Comparison of ENCODE assay signal across 19 cellular contexts in genomic region chr1:8153961-8154360, GRCh38.
A peak's percentile ranks its signal among the peaks of the same experiment; 100 is the strongest.
DNase-seq lines count a peak whose midpoint lies in the region; ATAC-seq and TF ChIP-seq lines count a peak whose summit lies in the region.
"Had no signal": no experiment of that assay in that cellular context is flagged by ENCODE, and none has a peak within 500 bp of the region (broad histone marks: within the 10 kb centered on the region; RNA-seq: fewer than 3 reads in every experiment).

No MANE protein-coding gene starts in this region.

- H3K36me3 Mint-ChIP-seq in type B pancreatic cell (no peaks in the 10 kb centered on the region), chondrocyte (ENCODE audit: low read depth) (no peaks in the 10 kb centered on the region)
- H3K36me3 Mint-ChIP-seq: stimulated activated memory B cell treated with anti-CD40 and anti-IgM and Interleukin-4, amounts not matched to agents 10 μg/mL and 1 μg/mL and 100 μg/mL, for 72 hours had no signal

- H3K9me3 Mint-ChIP-seq in type B pancreatic cell = no peaks in the 10 kb centered on the region
- peaks cover 8% of the 10 kb centered on the region for H3K9me3 Mint-ChIP-seq in chondrocyte (ENCODE audit: low read depth)

- peak overlapping the region; percentile 77 for H4K91ac ChIP-seq in mesenchymal stem cell (ENCODE audit: low read length)

- H4K20me1 ChIP-seq in PC-3 (ENCODE audit: low read length) = no peaks in the 10 kb centered on the region
- H4K20me1 ChIP-seq: BLaER1 treated with 17β-estradiol and CSF1 and Interleukin-3, amounts not matched to agents 10 nM and 100 nM had no signal

- H3K23ac ChIP-seq in mesenchymal stem cell (ENCODE audit: low read length in 2 of 2) = no peak overlapping the region

- no peak for TF ChIP-seq POLR2A in body of pancreas (IDR thresholded peaks at IDR 0.05)

- 91 to 92% methylated on average over 6 to 7 of the region's 7 CpGs for WGBS in body of pancreas, 2 donors
- 94% methylated on average over 7 of the region's 7 CpGs for WGBS in mesenchymal stem cell

- TF ChIP-seq CTCF in PC-3 (conservative IDR thresholded peaks at IDR 0.05; ENCODE audit: low read depth, low read length) = no peak
- TF ChIP-seq CTCF in body of pancreas (IDR thresholded peaks at IDR 0.05) = no peak
- TF ChIP-seq CTCF in type B pancreatic cell (conservative IDR thresholded peaks at IDR 0.05) = no peak
- no peak for TF ChIP-seq CTCF in chondrocyte (IDR thresholded peaks at IDR 0.05)

- H2AFZ ChIP-seq in PC-3 (ENCODE audit: low read length) (no peak overlapping the region), mesenchymal stem cell (ENCODE audit: low read depth, low read length) (no peak overlapping the region)

- no peak overlapping the region for H2AK5ac ChIP-seq in mesenchymal stem cell (ENCODE audit: low read length, severe bottlenecking)

- ATAC-seq in PC-3 (no peak), body of pancreas (no peak)
- ATAC-seq: left ventricle myocardium superior had no signal

- H3K9ac ChIP-seq in PC-3 (ENCODE audit: low read length) (no peak overlapping the region), mesenchymal stem cell (ENCODE audit: low read length) (no peak overlapping the region)
- H3K9ac ChIP-seq: BLaER1 treated with 17β-estradiol and CSF1 and Interleukin-3, amounts not matched to agents 10 nM and 100 nM had no signal

- H2BK12ac ChIP-seq in mesenchymal stem cell (ENCODE audit: low read length in 2 of 2) = peak overlapping the region; percentile 96 to 100

- no peak for DNase-seq in PC-3
- no peak for DNase-seq in body of pancreas
- DNase-seq in mesenchymal stem cell = no peak
- no peak for DNase-seq in type B pancreatic cell (ENCODE audit: extremely low spot score, unreplicated experiment)
- DNase-seq in chondrocyte (ENCODE audit: low spot score) = no peak
- DNase-seq in NCI-H526 (lab: John Stamatoyannopoulos, UW) = no peak
- no peak for DNase-seq in HCEC 1CT
- DNase-seq: activated CD4-positive, CD25-positive, alpha-beta regulatory T cell; caudate nucleus; foreskin fibroblast; GDM1; head of caudate nucleus; kidney; left ventricle myocardium superior; NCI-H1092 had no signal

- no peaks in the 10 kb centered on the region for H3K27me3 ChIP-seq in PC-3 (ENCODE audit: low read length)
- no peaks in the 10 kb centered on the region for H3K27me3 ChIP-seq in body of pancreas
- H3K27me3 ChIP-seq in mesenchymal stem cell (ENCODE audit: control insufficient read depth in 1 of 2, insufficient read depth in 1 of 2, low read length in 2 of 2) = no peaks in the 10 kb centered on the region
- H3K27me3 ChIP-seq: BLaER1 treated with 17β-estradiol and CSF1 and Interleukin-3, amounts not matched to agents 10 nM and 100 nM had no signal

- H3K4ac ChIP-seq in mesenchymal stem cell (ENCODE audit: low read depth in 1 of 2, low read length in 2 of 2) = peak overlapping the region in 1 of 2 experiments; percentile 83

- H3K9me2 ChIP-seq in PC-3 (replicated peaks; ENCODE audit: low read length) = no peaks in the 10 kb centered on the region

- peak overlapping the region; percentile 65 for H3K27ac Mint-ChIP-seq in type B pancreatic cell
- no peak overlapping the region for H3K27ac Mint-ChIP-seq in chondrocyte (ENCODE audit: unreplicated experiment)
- H3K27ac Mint-ChIP-seq: stimulated activated memory B cell treated with anti-CD40 and anti-IgM and Interleukin-4, amounts not matched to agents 10 μg/mL and 1 μg/mL and 100 μg/mL, for 72 hours had no signal

- intact Hi-C loops in PC-3 (cut with micrococcal nuclease) (no loop called here), body of pancreas (cut with DNase I) (no loop called here)

- H3K4me3 Mint-ChIP-seq in type B pancreatic cell (no peak overlapping the region), chondrocyte (ENCODE audit: unreplicated experiment) (no peak overlapping the region)
- H3K4me3 Mint-ChIP-seq: stimulated activated memory B cell treated with anti-CD40 and anti-IgM and Interleukin-4, amounts not matched to agents 10 μg/mL and 1 μg/mL and 100 μg/mL, for 72 hours had no signal

- H3K14ac ChIP-seq in mesenchymal stem cell (ENCODE audit: low read length in 2 of 2) = peak overlapping the region in 1 of 2 experiments; percentile 90

- no TSS peak for BruUV-seq in PC-3 (replicated peaks; lab: Mats Ljungman, UMichigan)

- no peak overlapping the region for H2BK5ac ChIP-seq in mesenchymal stem cell (ENCODE audit: low read depth, low read length, poor library complexity, severe bottlenecking)

- H2BK15ac ChIP-seq in mesenchymal stem cell (ENCODE audit: low read depth, poor library complexity, severe bottlenecking) = peak overlapping the region; percentile 86

- no peak overlapping the region for H3K4me3 ChIP-seq in PC-3 (ENCODE audit: low read length)
- no peak overlapping the region for H3K4me3 ChIP-seq in body of pancreas
- no peak overlapping the region for H3K4me3 ChIP-seq in mesenchymal stem cell (ENCODE audit: insufficient read depth in 1 of 2, low read depth in 1 of 2, low read length in 2 of 2)
- H3K4me3 ChIP-seq: BLaER1 treated with 17β-estradiol and CSF1 and Interleukin-3, amounts not matched to agents 10 nM and 100 nM; SK-N-MC; thoracic aorta had no signal

- no peaks in the 10 kb centered on the region for H3F3A ChIP-seq in PC-3 (ENCODE audit: low read length, unreplicated experiment)

- peak overlapping the region; percentile 96 for H2BK120ac ChIP-seq in mesenchymal stem cell (ENCODE audit: low read depth, low read length)

- H3K27ac ChIP-seq in PC-3 (ENCODE audit: low read length) (peak overlapping the region; percentile 80), body of pancreas (peak overlapping the region in 3 of 4 donors; percentile 56 to 76 (median 60)), mesenchymal stem cell (ENCODE audit: low read length, poor library complexity, severe bottlenecking) (no peak overlapping the region)
- H3K27ac ChIP-seq: BLaER1 treated with 17β-estradiol and CSF1 and Interleukin-3, amounts not matched to agents 10 nM and 100 nM; SK-N-MC; thoracic aorta had no signal

- CTCF ChIA-PET in PC-3 (lab: Charles Lee) = no interaction called here

- no peaks in the 10 kb centered on the region for H3K36me3 ChIP-seq in PC-3 (ENCODE audit: low read depth, low read length)
- no peaks in the 10 kb centered on the region for H3K36me3 ChIP-seq in body of pancreas (replicated peaks in 1 of 2; ENCODE audit: insufficient read depth in 1 of 2, low read depth in 2 of 2)
- no peaks in the 10 kb centered on the region for H3K36me3 ChIP-seq in mesenchymal stem cell (ENCODE audit: control insufficient read depth in 1 of 2, insufficient read depth in 2 of 2, low read depth in 1 of 2, low read length in 2 of 2)
- H3K36me3 ChIP-seq: BLaER1 treated with 17β-estradiol and CSF1 and Interleukin-3, amounts not matched to agents 10 nM and 100 nM; thoracic aorta had no signal

- peak overlapping the region; percentile 85 to 91 for H3K18ac ChIP-seq in mesenchymal stem cell (ENCODE audit: low read depth in 1 of 2, low read length in 2 of 2)

- H3K79me2 ChIP-seq in PC-3 (ENCODE audit: low read length) = no peaks in the 10 kb centered on the region

- H3K4me1 Mint-ChIP-seq in type B pancreatic cell (ENCODE audit: unreplicated experiment) (peaks cover 17% of the 10 kb centered on the region), chondrocyte (ENCODE audit: low read depth) (peaks cover 8% of the 10 kb centered on the region)

- peaks cover 22% of the 10 kb centered on the region for H3K4me1 ChIP-seq in PC-3 (ENCODE audit: insufficient read depth, low read length)
- peaks cover 7% of the 10 kb centered on the region for H3K4me1 ChIP-seq in body of pancreas
- peaks cover 9% of the 10 kb centered on the region for H3K4me1 ChIP-seq in mesenchymal stem cell (ENCODE audit: control insufficient read depth, insufficient read depth, low read depth, low read length)

- POLR2A ChIA-PET in PC-3 (lab: Charles Lee; ENCODE audit: unreplicated experiment) = interaction anchor here (0.6 kb wide), 2 partner anchors 90 to 189 kb away, joined by 3 to 5 read pairs; no protein-coding TSS in a partner anchor

- peak overlapping the region; percentile 93 for H4K8ac ChIP-seq in mesenchymal stem cell (ENCODE audit: low read length)

- H3K4me2 ChIP-seq in PC-3 (ENCODE audit: low read length) (no peak overlapping the region), mesenchymal stem cell (ENCODE audit: low read length, poor library complexity, severe bottlenecking) (no peak overlapping the region)
- H3K4me2 ChIP-seq: BLaER1 treated with 17β-estradiol and CSF1 and Interleukin-3, amounts not matched to agents 10 nM and 100 nM had no signal

- H3K79me1 ChIP-seq in mesenchymal stem cell (replicated peaks; ENCODE audit: low read length, poor library complexity, severe bottlenecking) = no peaks in the 10 kb centered on the region

- H3K9me3 ChIP-seq in PC-3 (ENCODE audit: low read length) = no peaks in the 10 kb centered on the region
- no peaks in the 10 kb centered on the region for H3K9me3 ChIP-seq in body of pancreas
- no peaks in the 10 kb centered on the region for H3K9me3 ChIP-seq in mesenchymal stem cell (ENCODE audit: control insufficient read depth, low read length)
- H3K9me3 ChIP-seq: thoracic aorta had no signal

- H3K27me3 Mint-ChIP-seq in type B pancreatic cell = no peaks in the 10 kb centered on the region
- no peaks in the 10 kb centered on the region for H3K27me3 Mint-ChIP-seq in chondrocyte (ENCODE audit: low read depth)
